Comparison of ENCODE assay signal across 1 cellular context in the genomic region with DNA sequence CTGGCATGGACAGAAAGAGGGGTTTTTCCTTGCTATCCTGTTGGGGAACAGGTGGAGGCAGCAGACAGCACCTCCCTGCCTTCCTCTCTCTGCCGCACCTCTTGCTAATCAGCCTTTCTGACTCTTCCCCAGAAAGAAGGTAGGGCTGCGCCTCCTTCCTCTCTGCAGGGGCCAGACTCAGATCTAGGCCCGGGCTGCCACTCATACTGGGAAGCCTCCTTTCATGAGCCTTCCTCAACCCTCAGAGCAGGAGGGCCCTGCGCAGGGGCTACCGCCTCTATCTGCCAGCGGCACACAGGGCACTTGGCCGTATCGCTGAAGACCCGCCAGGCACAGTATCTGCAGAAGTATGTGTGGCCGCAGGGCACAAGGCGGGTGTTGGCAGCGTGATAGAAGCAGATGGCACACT.
TF ChIP-seq lines count a peak whose summit lies in the region.

No MANE protein-coding gene starts in this region.

TF ChIP-seq in H1, 55 proteins besides CTCF, POLR2A, EP300 and RAD21:
- TF ChIP-seq POLR2AphosphoS5 (IDR thresholded peaks at IDR 0.05; ENCODE audit: low read depth, low read length) (no peak), ZNF274 (IDR thresholded peaks at IDR 0.05; ENCODE audit: borderline replicate concordance, extremely low read depth, low read length) (no peak), SRF (IDR thresholded peaks at IDR 0.05; ENCODE audit: low read depth, low read length) (no peak)
